ENCODE assay signal across 8 cellular contexts in genomic region chr12:92929957-92930356, GRCh38. TPM values are rescaled to one million over a fixed set of nuclear protein-coding genes. Genes with fewer than 3 reads are reported as not detected.
DNase-seq lines count a peak whose midpoint lies in the region; ATAC-seq, FAIRE-seq and TF ChIP-seq lines count a peak whose summit lies in the region.

No MANE protein-coding gene starts in this region.

- FAIRE-seq in A549 (lab: Jason Lieb, UNC), result no peak

- H3K27me3 ChIP-seq in mononuclear cell (ENCODE audit: insufficient read depth, low read length), result no peaks in the 10 kb centered on the region

- POLR2A ChIA-PET in A549 (lab: Yijun Ruan, JAX), result interaction anchor here (0.5 to 4.5 kb wide), 4 partner anchors 31 to 496 kb away, joined by 3 to 36 read pairs (median 4); no protein-coding TSS in a partner anchor
- POLR2A ChIA-PET in MCF 10A (lab: Yijun Ruan, JAX), result interaction anchor here (0.5 to 6.6 kb wide), 47 partner anchors 8 to 811 kb away, joined by 3 to 122 read pairs (median 5); partner anchors contain the start of gene BTG1

- DNase-seq in A549 (ENCODE audit: low read depth in 1 of 2, low spot score in 1 of 2) (peak in 1 of 2 experiments; percentile 7), HFF-Myc (ENCODE audit: extremely low read depth, low read depth) (no peak), MCF 10A (ENCODE audit: unreplicated experiment) (peak; percentile 27), NCI-H524 treated with DMSO at 0.1 percent for 48 hours (lab: John Stamatoyannopoulos, UW) (no peak)

- H3K4me3 Mint-ChIP-seq in MCF 10A (ENCODE audit: unreplicated experiment), result peak overlapping the region; percentile 75

- peaks cover 3% of the 10 kb centered on the region for H3K36me3 Mint-ChIP-seq in MCF 10A (ENCODE audit: insufficient read depth, unreplicated experiment)

- ATAC-seq in A549, result no peak
- no peak for ATAC-seq in HG03025 (IDR thresholded peaks at IDR 0.05; ENCODE audit: low FRiP score, unreplicated experiment)
- no peak for ATAC-seq in HG03097 (IDR thresholded peaks at IDR 0.05; ENCODE audit: low FRiP score, unreplicated experiment)
- no peak for ATAC-seq in GM19397 (IDR thresholded peaks at IDR 0.05; ENCODE audit: unreplicated experiment)

- intact Hi-C loops in MCF 10A (cut with micrococcal nuclease), result loop anchor here (5.0 kb wide), 4 partner anchors 42 to 467 kb away; no protein-coding TSS in a partner anchor

- CTCF ChIA-PET in A549 (lab: Yijun Ruan, JAX) (interaction anchor here (0.5 to 2.6 kb wide), 10 partner anchors 13 to 712 kb away, joined by 3 to 5 read pairs (median 3); no protein-coding TSS in a partner anchor), MCF 10A (lab: Yijun Ruan, JAX) (interaction anchor here (0.6 to 3.2 kb wide), 6 partner anchors 32 to 1485 kb away, joined by 3 to 27 read pairs (median 4); no protein-coding TSS in a partner anchor)

- H3K27ac Mint-ChIP-seq in MCF 10A (ENCODE audit: low read depth, unreplicated experiment), result peak overlapping the region; percentile 88

- H3K9me3 Mint-ChIP-seq in MCF 10A (ENCODE audit: unreplicated experiment), result no peaks in the 10 kb centered on the region

- TF ChIP-seq POLR2A in A549 (IDR thresholded peaks at IDR 0.05; ENCODE audit: low read length), result no peak

- TF ChIP-seq EP300 in A549 (IDR thresholded peaks at IDR 0.05), result no peak

- H3K4me2 ChIP-seq in A549, result peak overlapping the region; percentile 89

- H3K9me3 ChIP-seq in A549 (no peaks in the 10 kb centered on the region), mononuclear cell (ENCODE audit: low read depth, low read length) (no peaks in the 10 kb centered on the region)

- peak overlapping the region; percentile 83 to 99 for H3K27ac ChIP-seq in A549

- H3K27me3 Mint-ChIP-seq in MCF 10A (ENCODE audit: insufficient read depth, unreplicated experiment), result no peaks in the 10 kb centered on the region

- peaks cover 23% of the 10 kb centered on the region for H3K4me1 ChIP-seq in A549
- H3K4me1 ChIP-seq in mononuclear cell (ENCODE audit: insufficient read depth, low read length), result peaks cover 26% of the 10 kb centered on the region

- BruUV-seq in MCF 10A (replicated peaks; lab: Mats Ljungman, UMichigan), result TSS peak; percentile 89

- TF ChIP-seq CTCF in A549 (IDR thresholded peaks at IDR 0.05) (no peak), HFF-Myc (IDR thresholded peaks at IDR 0.05; ENCODE audit: low read depth, low read length, missing control alignments) (no peak), MCF 10A (IDR thresholded peaks at IDR 0.05; ENCODE audit: unreplicated experiment) (no peak)

- no peak for TF ChIP-seq RAD21 in A549 (conservative IDR thresholded peaks at IDR 0.05 in 1 of 2, IDR thresholded peaks at IDR 0.05 in 1 of 2)

- H3K4me1 Mint-ChIP-seq in MCF 10A (ENCODE audit: insufficient read depth, unreplicated experiment), result peaks cover 26% of the 10 kb centered on the region

- WGBS in A549 (ENCODE audit: missing lambda C conversion rate), result 9% methylated on average over 9 of the region's 9 CpGs

- peak overlapping the region; percentile 86 for H3K4me3 ChIP-seq in A549
- peak overlapping the region; percentile 74 for H3K4me3 ChIP-seq in HFF-Myc (replicated peaks; ENCODE audit: low read depth, low read length)
- H3K4me3 ChIP-seq in mononuclear cell (ENCODE audit: low read length), result peak overlapping the region; percentile 85

TF ChIP-seq in A549, 52 proteins besides CTCF, POLR2A, EP300 and RAD21:
- TF ChIP-seq MYC (IDR thresholded peaks at IDR 0.05; ENCODE audit: borderline replicate concordance, low read length) (no peak), RARB (CRISPR knock-in tag; IDR thresholded peaks at IDR 0.05) (no peak), JUNB (IDR thresholded peaks at IDR 0.05) (no peak), CEBPB (IDR thresholded peaks at IDR 0.05) (no peak), BHLHE40 (IDR thresholded peaks at IDR 0.05; ENCODE audit: low read depth, low read length) (no peak), MAFK (IDR thresholded peaks at IDR 0.05; ENCODE audit: partially characterized antibody) (no peak), KDM5A (IDR thresholded peaks at IDR 0.05) (no peak)
- TF ChIP-seq, protein P1, sequence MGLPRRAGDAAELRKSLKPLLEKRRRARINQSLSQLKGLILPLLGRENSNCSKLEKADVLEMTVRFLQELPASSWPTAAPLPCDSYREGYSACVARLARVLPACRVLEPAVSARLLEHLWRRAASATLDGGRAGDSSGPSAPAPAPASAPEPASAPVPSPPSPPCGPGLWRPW (IDR thresholded peaks at IDR 0.05), result no peak
- TF ChIP-seq, protein P2, sequence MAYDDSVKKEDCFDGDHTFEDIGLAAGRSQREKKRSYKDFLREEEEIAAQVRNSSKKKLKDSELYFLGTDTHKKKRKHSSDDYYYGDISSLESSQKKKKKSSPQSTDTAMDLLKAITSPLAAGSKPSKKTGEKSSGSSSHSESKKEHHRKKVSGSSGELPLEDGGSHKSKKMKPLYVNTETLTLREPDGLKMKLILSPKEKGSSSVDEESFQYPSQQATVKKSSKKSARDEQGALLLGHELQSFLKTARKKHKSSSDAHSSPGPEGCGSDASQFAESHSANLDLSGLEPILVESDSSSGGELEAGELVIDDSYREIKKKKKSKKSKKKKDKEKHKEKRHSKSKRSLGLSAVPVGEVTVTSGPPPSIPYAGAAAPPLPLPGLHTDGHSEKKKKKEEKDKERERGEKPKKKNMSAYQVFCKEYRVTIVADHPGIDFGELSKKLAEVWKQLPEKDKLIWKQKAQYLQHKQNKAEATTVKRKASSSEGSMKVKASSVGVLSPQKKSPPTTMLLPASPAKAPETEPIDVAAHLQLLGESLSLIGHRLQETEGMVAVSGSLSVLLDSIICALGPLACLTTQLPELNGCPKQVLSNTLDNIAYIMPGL (CRISPR knock-in tag; IDR thresholded peaks at IDR 0.05; ENCODE audit: borderline replicate concordance), result no peak
- TF ChIP-seq, protein P3, sequence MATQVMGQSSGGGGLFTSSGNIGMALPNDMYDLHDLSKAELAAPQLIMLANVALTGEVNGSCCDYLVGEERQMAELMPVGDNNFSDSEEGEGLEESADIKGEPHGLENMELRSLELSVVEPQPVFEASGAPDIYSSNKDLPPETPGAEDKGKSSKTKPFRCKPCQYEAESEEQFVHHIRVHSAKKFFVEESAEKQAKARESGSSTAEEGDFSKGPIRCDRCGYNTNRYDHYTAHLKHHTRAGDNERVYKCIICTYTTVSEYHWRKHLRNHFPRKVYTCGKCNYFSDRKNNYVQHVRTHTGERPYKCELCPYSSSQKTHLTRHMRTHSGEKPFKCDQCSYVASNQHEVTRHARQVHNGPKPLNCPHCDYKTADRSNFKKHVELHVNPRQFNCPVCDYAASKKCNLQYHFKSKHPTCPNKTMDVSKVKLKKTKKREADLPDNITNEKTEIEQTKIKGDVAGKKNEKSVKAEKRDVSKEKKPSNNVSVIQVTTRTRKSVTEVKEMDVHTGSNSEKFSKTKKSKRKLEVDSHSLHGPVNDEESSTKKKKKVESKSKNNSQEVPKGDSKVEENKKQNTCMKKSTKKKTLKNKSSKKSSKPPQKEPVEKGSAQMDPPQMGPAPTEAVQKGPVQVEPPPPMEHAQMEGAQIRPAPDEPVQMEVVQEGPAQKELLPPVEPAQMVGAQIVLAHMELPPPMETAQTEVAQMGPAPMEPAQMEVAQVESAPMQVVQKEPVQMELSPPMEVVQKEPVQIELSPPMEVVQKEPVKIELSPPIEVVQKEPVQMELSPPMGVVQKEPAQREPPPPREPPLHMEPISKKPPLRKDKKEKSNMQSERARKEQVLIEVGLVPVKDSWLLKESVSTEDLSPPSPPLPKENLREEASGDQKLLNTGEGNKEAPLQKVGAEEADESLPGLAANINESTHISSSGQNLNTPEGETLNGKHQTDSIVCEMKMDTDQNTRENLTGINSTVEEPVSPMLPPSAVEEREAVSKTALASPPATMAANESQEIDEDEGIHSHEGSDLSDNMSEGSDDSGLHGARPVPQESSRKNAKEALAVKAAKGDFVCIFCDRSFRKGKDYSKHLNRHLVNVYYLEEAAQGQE (IDR thresholded peaks at IDR 0.05), result no peak
TF ChIP-seq in A549: peak in this region for 0.

RNA-seq across cellular contexts. Expression of gene EEA1, which starts 0.9 kb away (rescaled TPM):
- polyA plus RNA-seq in A549 (2011; rRNA removed) (8.1 and 8.3 TPM in 2 replicates), A549 (2017; fragmentation: RNase III; extraction: RNeasy Plus Mini Kit Qiagen cat#74134 plus additional on column Dnase treatment) (5.0 to 6.6 TPM (median 5.3 TPM) in 3 replicates)
- 0.66 and 0.67 TPM in 2 replicates for polyA plus RNA-seq in A549 (2012; cell fraction: cytosol; rRNA removed)
- 0.82 and 1.2 TPM in 2 replicates for polyA plus RNA-seq in A549 (2012; cell fraction: nucleus; rRNA removed)
- 5.2 and 9.8 TPM in 2 replicates for polyA minus RNA-seq in A549 (2011; rRNA and poly(A)+ RNA removed)
- total RNA-seq in MCF 10A (2022) (46.3 and 50.1 TPM in 2 replicates), mononuclear cell (6.2 TPM)
